In genomic region chr12:132501189-132501940, GRCh38 we compare ENCODE assay signal across 21 cellular contexts. TPM values are rescaled to one million over a fixed set of nuclear protein-coding genes. Genes with fewer than 3 reads are reported as not detected.
A peak's percentile ranks its signal among the peaks of the same experiment; 100 is the strongest.
DNase-seq lines count a peak whose midpoint lies in the region; ATAC-seq, FAIRE-seq and TF ChIP-seq lines count a peak whose summit lies in the region.
"Had no signal": no experiment of that assay in that cellular context is flagged by ENCODE, and none has a peak within 500 bp of the region (broad histone marks: within the 10 kb centered on the region; RNA-seq: fewer than 3 reads in every experiment).

No MANE protein-coding gene starts in this region.

- H3K9me3 ChIP-seq in CD8-positive, alpha-beta T cell (ENCODE audit: low read length), result no peaks in the 10 kb centered on the region
- H3K9me3 ChIP-seq in K562 (replicated peaks; ENCODE audit: control insufficient read depth, insufficient read depth, low read depth, low read length) (no peaks in the 10 kb centered on the region), testis (no peaks in the 10 kb centered on the region)
- H3K9me3 ChIP-seq: HAP-1 had no signal

- no peaks in the 10 kb centered on the region for H3K36me3 ChIP-seq in CD8-positive, alpha-beta T cell (ENCODE audit: insufficient read depth, low read length)
- H3K36me3 ChIP-seq in K562 (ENCODE audit: control insufficient read depth, insufficient read depth, low read length) (no peaks in the 10 kb centered on the region), testis (ENCODE audit: low read depth, missing control alignments) (no peaks in the 10 kb centered on the region)
- H3K36me3 ChIP-seq: HAP-1 had no signal

- peak overlapping the region in 1 of 2 experiments; percentile 82; a peak in 2 of 4 replicates for H3K9ac ChIP-seq in K562 (ENCODE audit: insufficient read depth in 1 of 2, low read depth in 2 of 2, low read length in 2 of 2)

- H4K20me1 ChIP-seq in K562 (replicated peaks; ENCODE audit: control insufficient read depth, insufficient read depth, low read length), result peaks cover 88% of the 10 kb centered on the region

- H3K27me3 Mint-ChIP-seq in CD8-positive, alpha-beta T cell (ENCODE audit: low read depth), result no peaks in the 10 kb centered on the region
- H3K27me3 Mint-ChIP-seq in naive thymus-derived CD8-positive, alpha-beta T cell, result no peaks in the 10 kb centered on the region
- H3K27me3 Mint-ChIP-seq: activated naive CD8-positive, alpha-beta T cell treated with anti-CD3 and anti-CD28 coated beads for 36 hours had no signal

- intact Hi-C loops in CD8-positive, alpha-beta T cell (cut with DNase I, micrococcal nuclease), result no loop called here
- intact Hi-C loops in K562 (cut with micrococcal nuclease), result no loop called here
- intact Hi-C loops in testis (cut with DNase I; ENCODE audit: low total_unique reads), result no loop called here

- no peaks in the 10 kb centered on the region for H3K27me3 ChIP-seq in CD8-positive, alpha-beta T cell (ENCODE audit: insufficient read depth, low read length)
- H3K27me3 ChIP-seq in K562 (ENCODE audit: control insufficient read depth in 2 of 2, insufficient read depth in 2 of 2, low read length in 2 of 2) (no peaks in the 10 kb centered on the region), testis (no peaks in the 10 kb centered on the region)

- ATAC-seq in CD8-positive, alpha-beta T cell, result no peak
- ATAC-seq in K562 (peak; percentile 6; the same call in 2 of the 3 replicates), HG02973 (IDR thresholded peaks at IDR 0.05; ENCODE audit: unreplicated experiment) (no peak), HG03045 (IDR thresholded peaks at IDR 0.05; ENCODE audit: unreplicated experiment) (no peak), GM21515 (IDR thresholded peaks at IDR 0.05; ENCODE audit: unreplicated experiment) (no peak)
- no peak for ATAC-seq in naive thymus-derived CD8-positive, alpha-beta T cell

- no peak overlapping the region for H3K4me3 Mint-ChIP-seq in CD8-positive, alpha-beta T cell
- peak overlapping the region in 3 of 10 donors; percentile 2 to 29 (median 15) for H3K4me3 Mint-ChIP-seq in naive thymus-derived CD8-positive, alpha-beta T cell
- H3K4me3 Mint-ChIP-seq: activated naive CD8-positive, alpha-beta T cell treated with anti-CD3 and anti-CD28 coated beads for 36 hours had no signal

- no peak overlapping the region for H3K4me3 ChIP-seq in CD8-positive, alpha-beta T cell (ENCODE audit: low read depth, low read length)
- H3K4me3 ChIP-seq in K562, result no peak overlapping the region
- no peak overlapping the region for H3K4me3 ChIP-seq in testis
- H3K4me3 ChIP-seq: coronary artery, HAP-1 had no signal

- TF ChIP-seq CTCF in 22Rv1 (IDR thresholded peaks at IDR 0.05) (no peak), K562 (IDR thresholded peaks at IDR 0.05 in 2 of 3, conservative IDR thresholded peaks at IDR 0.05 in 1 of 3; ENCODE audit: insufficient read depth in 2 of 3, low read depth in 1 of 3, low read length in 3 of 3) (no peak), testis (IDR thresholded peaks at IDR 0.05) (no peak)
- TF ChIP-seq CTCF in CD8-positive, alpha-beta T cell (IDR thresholded peaks at IDR 0.05), result no peak

- POLR2A ChIA-PET in CD8-positive, alpha-beta T cell (lab: Charles Lee), result no interaction called here
- POLR2A ChIA-PET in K562 (lab: Yijun Ruan, JAX), result interaction anchor here (0.6 kb wide), 1 partner anchor 18 kb away, joined by 3 read pairs; no protein-coding TSS in a partner anchor
- POLR2A ChIA-PET in naive thymus-derived CD8-positive, alpha-beta T cell (lab: Charles Lee), result no interaction called here

- DNase-seq in CD8-positive, alpha-beta T cell, result no peak
- DNase-seq in K562 (ENCODE audit: extremely low read depth in 1 of 4, low spot score in 3 of 4) (peak; percentile 46 to 50 (median 48)), testis (no peak)
- DNase-seq in naive thymus-derived CD8-positive, alpha-beta T cell, result no peak
- DNase-seq: activated naive CD8-positive, alpha-beta T cell treated with anti-CD3 and anti-CD28 coated beads for 36 hours; DMS79; head of caudate nucleus; NCI-H1092; NCI-H1930; NCI-H446 treated with DMSO at 0.1 percent for 48 hours; NK-92 treated with Interleukin-12 subunit alpha and Interleukin-12 subunit beta, amount 100 ng/mL, for 24 hours; retina; stimulated activated CD4-positive, alpha-beta T cell treated with anti-CD3 and anti-CD28 coated beads, Interleukin-15, amount 100 ng/mL, for 24 hours; T1000 had no signal

- no peak overlapping the region for H2AFZ ChIP-seq in K562 (ENCODE audit: low read depth, low read length)

- peaks cover 34% of the 10 kb centered on the region for H3K9me1 ChIP-seq in K562 (ENCODE audit: control insufficient read depth, insufficient read depth, low read length)

- H3K27ac Mint-ChIP-seq in CD8-positive, alpha-beta T cell, result peak overlapping the region; percentile 27
- H3K27ac Mint-ChIP-seq in naive thymus-derived CD8-positive, alpha-beta T cell, result peak overlapping the region in 6 of 10 donors; percentile 37 to 75 (median 70)
- H3K27ac Mint-ChIP-seq: activated naive CD8-positive, alpha-beta T cell treated with anti-CD3 and anti-CD28 coated beads for 36 hours had no signal

- peak overlapping the region; percentile 25; the same call in 1 of the 2 replicates for H3K27ac ChIP-seq in 22Rv1
- no peak overlapping the region for H3K27ac ChIP-seq in CD8-positive, alpha-beta T cell (ENCODE audit: low read depth, low read length)
- no peak overlapping the region for H3K27ac ChIP-seq in K562 (ENCODE audit: extremely low read depth, low read depth, low read length)
- H3K27ac ChIP-seq in testis, result peak overlapping the region in 1 of 2 donors; percentile 11
- H3K27ac ChIP-seq: coronary artery had no signal

- no TSS peak for BruUV-seq in K562 (replicated peaks; lab: Mats Ljungman, UMichigan)

- peaks cover 2% of the 10 kb centered on the region for H3K36me3 Mint-ChIP-seq in CD8-positive, alpha-beta T cell
- no peaks in the 10 kb centered on the region for H3K36me3 Mint-ChIP-seq in naive thymus-derived CD8-positive, alpha-beta T cell
- H3K36me3 Mint-ChIP-seq: activated naive CD8-positive, alpha-beta T cell treated with anti-CD3 and anti-CD28 coated beads for 36 hours had no signal

- no peak for FAIRE-seq in K562 (lab: Jason Lieb, UNC)
- FAIRE-seq: GM12891 had no signal

- H3K4me1 Mint-ChIP-seq in CD8-positive, alpha-beta T cell (ENCODE audit: low read depth), result peaks cover 71% of the 10 kb centered on the region
- H3K4me1 Mint-ChIP-seq in naive thymus-derived CD8-positive, alpha-beta T cell, result peaks cover 41 to 87% (median 76%) of the 10 kb centered on the region in 4 donors

- H3K79me2 ChIP-seq in K562 (ENCODE audit: control insufficient read depth, insufficient read depth, low read length), result peaks cover 99% of the 10 kb centered on the region

- CTCF ChIA-PET in CD8-positive, alpha-beta T cell (lab: Charles Lee), result no interaction called here
- CTCF ChIA-PET in K562 (lab: Yijun Ruan, JAX; ENCODE audit: low intra/inter-chr PET ratio), result no interaction called here

- no peak for TF ChIP-seq RAD21 in K562 (CRISPR knock-in tag; conservative IDR thresholded peaks at IDR 0.05 in 1 of 2, IDR thresholded peaks at IDR 0.05 in 1 of 2)

- TF ChIP-seq POLR2A in K562 (conservative IDR thresholded peaks at IDR 0.05), result no peak
- no peak for TF ChIP-seq POLR2A in testis (IDR thresholded peaks at IDR 0.05)

- H3K4me1 ChIP-seq in CD8-positive, alpha-beta T cell (ENCODE audit: insufficient read depth, low read length), result peaks cover 79% of the 10 kb centered on the region
- H3K4me1 ChIP-seq in K562 (replicated peaks in 1 of 2; ENCODE audit: control insufficient read depth in 2 of 2, insufficient read depth in 2 of 2, low read length in 2 of 2) (peaks cover 19 to 100% of the 10 kb centered on the region in 2 experiments; a peak in 4 of 5 replicates), testis (peaks cover 82% of the 10 kb centered on the region)
- H3K4me1 ChIP-seq: HAP-1 had no signal

- 69% methylated on average over 25 of the region's 27 CpGs for WGBS in K562 (ENCODE audit: insufficient coverage, low coverage, missing lambda C conversion rate)
- 72 to 89% methylated on average over 11 to 26 of the region's 27 CpGs for WGBS in testis, 2 donors

- H3K4me2 ChIP-seq in K562 (ENCODE audit: insufficient read depth, low read length), result no peak overlapping the region

- TF ChIP-seq EP300 in K562 (IDR thresholded peaks at IDR 0.05; ENCODE audit: low read length), result no peak

- in situ Hi-C loops in K562 (cut with MboI), result no loop called here

- no peaks in the 10 kb centered on the region for H3K9me3 Mint-ChIP-seq in CD8-positive, alpha-beta T cell
- H3K9me3 Mint-ChIP-seq in naive thymus-derived CD8-positive, alpha-beta T cell, result no peaks in the 10 kb centered on the region
- H3K9me3 Mint-ChIP-seq: activated naive CD8-positive, alpha-beta T cell treated with anti-CD3 and anti-CD28 coated beads for 36 hours had no signal

TF ChIP-seq in K562, 482 proteins besides CTCF, POLR2A, EP300 and RAD21 (continues in another document):
- peak; percentile 24 for TF ChIP-seq HMGN3 (IDR thresholded peaks at IDR 0.05; ENCODE audit: borderline replicate concordance, extremely low read depth, insufficient read length, low read depth, low read length)
- TF ChIP-seq EGR1 (conservative IDR thresholded peaks at IDR 0.05), result peak; percentile 21; the same call in 1 of the 2 replicates

RNA-seq across cellular contexts. Expression of gene FBRSL1, which starts 11.4 kb away (rescaled TPM):
- total RNA-seq in CD8-positive, alpha-beta T cell, result 10 to 100 TPM; 78.5 to 82.0 TPM
- 25.5 and 41.9 TPM in 2 replicates for total RNA-seq in K562 (2011; cell fraction: chromatin; rRNA removed; ENCODE audit: low replicate concordance)
- 25.0 and 40.7 TPM in 2 replicates for total RNA-seq in K562 (2011; cell fraction: nucleolus; rRNA removed)
- 23.3 and 28.3 TPM in 2 replicates for total RNA-seq in K562 (2011; cell fraction: nucleoplasm; rRNA removed)
- total RNA-seq in K562 (2014; rRNA removed), result 21.7 and 24.6 TPM in 2 replicates
- total RNA-seq in K562 (2014; rRNA removed; fragmentation: Illumina TruSeq; extraction: Trizol), result 1.1 and 1.3 TPM in 2 replicates
- total RNA-seq in K562 (2015; rRNA removed; fragmentation: Illumina TruSeq; extraction: Trizol), result 7.3 and 12.9 TPM in 2 replicates
- 112 and 129 TPM in 2 replicates for total RNA-seq in K562 (2021)
- polyA plus RNA-seq in K562 (2011; rRNA removed), result 1.9 and 4.3 TPM in 2 replicates
- 3.7 and 13.3 TPM in 2 replicates for polyA plus RNA-seq in K562 (2011; cell fraction: cytosol; rRNA removed)
- polyA plus RNA-seq in K562 (2011; cell fraction: nucleus; rRNA removed), result 16.7 and 51.7 TPM in 2 replicates
- 41.9 and 54.8 TPM in 2 replicates for polyA plus RNA-seq in K562 (2012)
- polyA plus RNA-seq in K562 (2014; fragmentation: Illumina TruSeq; extraction: Trizol), result 29.3 and 35.8 TPM in 2 replicates
- polyA plus RNA-seq in K562 (2014; fragmentation: Nextera tagmentation; extraction: Ambion mirVana), result under 1 TPM; 0.24 to 0.29 TPM
- polyA plus RNA-seq in K562 (2014; rRNA removed), result 27.4 and 32.3 TPM in 2 replicates
- 0.81 and 1.8 TPM in 2 replicates for polyA minus RNA-seq in K562 (2011; rRNA and poly(A)+ RNA removed)
- 21.0 and 29.9 TPM in 2 replicates for polyA minus RNA-seq in K562 (2011; cell fraction: cytosol; rRNA and poly(A)+ RNA removed)
- polyA minus RNA-seq in K562 (2011; cell fraction: nucleus; rRNA and poly(A)+ RNA removed), result 9.0 and 9.3 TPM in 2 replicates
- total RNA-seq in naive thymus-derived CD8-positive, alpha-beta T cell, result 100 to 1,000 TPM in 1 of 2 experiments, 10 to 100 TPM in 1; 97.5 to 101 TPM
- polyA plus RNA-seq in naive thymus-derived CD8-positive, alpha-beta T cell, result 1 to 10 TPM in 1 of 3 donors, under 1 TPM in 2; 0.38 to 1.0 (median 0.42) TPM
- 10 to 100 TPM; 88.3 to 98.9 TPM for total RNA-seq in testis
- polyA plus RNA-seq in testis (ENCODE audit: insufficient read depth, low read depth, low replicate concordance), result 51.1 TPM

Comparison
In these comparisons a context has a peak if more than half of its experiments do, and no peak if none do; other contexts are left out.
1. DNase-seq: peak in K562 (4 of 4); none in CD8-positive, alpha-beta T cell (0 of 7), naive thymus-derived CD8-positive, alpha-beta T cell (0 of 10) and testis (single experiment).